ENCODE assay signal across 8 cellular contexts in the genomic region with DNA sequence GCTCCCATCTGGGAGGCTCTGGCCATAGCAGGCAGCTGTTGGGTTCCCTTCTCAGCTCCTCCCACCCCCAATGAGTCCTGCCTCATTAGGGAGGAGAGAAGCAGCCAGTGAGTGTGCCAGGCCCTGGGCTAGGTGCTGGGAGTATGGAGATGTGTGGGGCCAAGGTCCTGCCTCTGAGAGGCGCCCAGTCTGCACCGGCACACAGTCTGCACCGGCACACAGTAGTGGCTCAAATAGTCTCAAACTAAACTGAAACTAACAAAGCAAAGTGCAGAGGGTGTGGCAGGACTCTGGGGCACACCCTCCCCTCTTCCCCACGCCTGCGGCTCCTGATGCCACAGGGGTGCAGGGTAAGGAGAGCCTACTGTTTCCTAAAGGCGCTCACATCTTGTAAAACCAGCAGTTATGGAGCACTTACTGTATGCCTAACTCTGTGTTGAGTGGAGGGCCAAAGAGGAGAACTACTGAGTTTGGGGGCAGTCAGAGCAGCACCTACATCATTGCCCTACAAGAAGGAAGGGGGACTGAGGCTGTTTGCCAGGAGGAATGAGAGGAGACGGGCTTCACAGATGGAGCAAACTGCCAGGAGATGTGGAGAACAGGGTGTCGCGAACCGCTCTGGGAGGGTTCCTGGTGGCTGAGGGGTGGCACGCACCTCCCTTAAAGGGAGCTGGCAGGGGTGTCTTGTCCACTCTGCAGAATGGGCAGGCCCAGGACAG. TPM values are rescaled to one million over a fixed set of nuclear protein-coding genes. Genes with fewer than 3 reads are reported as not detected.
DNase-seq lines count a peak whose midpoint lies in the region; ATAC-seq, FAIRE-seq and TF ChIP-seq lines count a peak whose summit lies in the region.

No MANE protein-coding gene starts in this region.

- WGBS in psoas muscle, 3 donors, result 67 to 76% (median 71%) methylated on average over 11 of the region's 11 CpGs

- FAIRE-seq in GM19239 (lab: Jason Lieb, UNC), result peak; percentile 99

- peaks cover 0 to 10% (median 0%) of the 10 kb centered on the region in 3 donors for H3K27me3 ChIP-seq in psoas muscle (ENCODE audit: insufficient read depth in 3 of 3, low read length in 2 of 3)

- no peak for DNase-seq in GM19239 (ENCODE audit: insufficient read length, low spot score)
- peak; percentile 45 for DNase-seq in RPMI8226
- DNase-seq in erythroblast (lab: John Stamatoyannopoulos, UW), result peak; percentile 61 to 69
- no peak for DNase-seq in psoas muscle
- no peak for DNase-seq in sciatic nerve (ENCODE audit: low spot score)
- no peak for DNase-seq in C1 segment of cervical spinal cord (lab: John Stamatoyannopoulos, UW)

- H3K4me1 ChIP-seq in psoas muscle, result peaks cover 14% of the 10 kb centered on the region

- no peak for TF ChIP-seq CTCF in psoas muscle (IDR thresholded peaks at IDR 0.05)

- H3K27ac ChIP-seq in psoas muscle, result no peak overlapping the region

- H3K36me3 ChIP-seq in psoas muscle (ENCODE audit: insufficient read depth in 1 of 2, low read depth in 1 of 2), result no peaks in the 10 kb centered on the region

- peak; percentile 7 for TF ChIP-seq POLR2A in erythroblast (IDR thresholded peaks at IDR 0.05; ENCODE audit: low read length)

- no peaks in the 10 kb centered on the region for H3K9me3 ChIP-seq in psoas muscle

- intact Hi-C loops in psoas muscle (cut with DNase I) (no loop called here), sciatic nerve (cut with DNase I) (no loop called here)

- H3K4me3 ChIP-seq in psoas muscle, result peak overlapping the region; percentile 59

- ATAC-seq in psoas muscle (no peak), sciatic nerve (no peak), HG02763 (IDR thresholded peaks at IDR 0.05; ENCODE audit: unreplicated experiment) (no peak), HG03457 (IDR thresholded peaks at IDR 0.05; ENCODE audit: unreplicated experiment) (no peak)

RNA-seq across cellular contexts. Expression of gene SH3BP1, which starts 1.0 kb away (rescaled TPM):
- total RNA-seq in psoas muscle (1 to 10 TPM; 1.4 to 2.4 (median 1.9) TPM), sciatic nerve (10.3 TPM)
- under 1 TPM; 0.20 to 0.64 (median 0.34) TPM for polyA plus RNA-seq in psoas muscle

RNA-seq across cellular contexts. Expression of gene PDXP, which starts 20.0 kb away (rescaled TPM):
- total RNA-seq in psoas muscle (10 to 100 TPM in 3 of 4 donors, 1 to 10 TPM in 1; 9.0 to 13.0 (median 12.3) TPM), sciatic nerve (10.0 TPM)
- 10 to 100 TPM in 2 of 3 donors, 1 to 10 TPM in 1; 9.8 to 37.9 (median 24.4) TPM for polyA plus RNA-seq in psoas muscle

RNA-seq across cellular contexts. Expression of gene GGA1, which starts 29.9 kb away (rescaled TPM):
- 10 to 100 TPM; 31.9 to 37.2 (median 33.1) TPM for total RNA-seq in psoas muscle
- polyA plus RNA-seq in psoas muscle, result 10 to 100 TPM; 30.2 to 39.4 (median 39.4) TPM
- 71.2 TPM for total RNA-seq in sciatic nerve

RNA-seq across cellular contexts. Expression of gene LGALS1, which starts 36.9 kb away (rescaled TPM):
- 1,000 to 10,000 TPM in 1 of 4 donors, 100 to 1,000 TPM in 3; 434 to 1,013 (median 908) TPM for total RNA-seq in psoas muscle
- 1,000 to 10,000 TPM in 2 of 3 donors, 100 to 1,000 TPM in 1; 717 to 1,817 (median 1,077) TPM for polyA plus RNA-seq in psoas muscle
- total RNA-seq in sciatic nerve, result 1,269 TPM

RNA-seq across cellular contexts. Expression of gene NOL12, which starts 47.6 kb away (rescaled TPM):
- total RNA-seq in psoas muscle, result 10 to 100 TPM; 11.9 to 15.4 (median 12.3) TPM
- polyA plus RNA-seq in psoas muscle, result 10 to 100 TPM; 21.0 to 43.4 (median 22.0) TPM
- 21.2 TPM for total RNA-seq in sciatic nerve

Comparison
In these comparisons a context has a peak if more than half of its experiments do, and no peak if none do; other contexts are left out.
1. DNase-seq: peak in RPMI8226 (single experiment) and erythroblast (2 of 2); none in GM19239 (single experiment), psoas muscle (0 of 2), sciatic nerve (single experiment) and C1 segment of cervical spinal cord (0 of 14).